In genomic region chr15:77671274-77672056, GRCh38 we compare ENCODE assay signal across 1 cellular context.
A peak's percentile ranks its signal among the peaks of the same experiment; 100 is the strongest.
TF ChIP-seq lines count a peak whose summit lies in the region.

No MANE protein-coding gene starts in this region.

TF ChIP-seq in HEK293, 187 proteins besides CTCF, POLR2A, EP300 and RAD21 (continued from another document):
- TF ChIP-seq, protein P1, sequence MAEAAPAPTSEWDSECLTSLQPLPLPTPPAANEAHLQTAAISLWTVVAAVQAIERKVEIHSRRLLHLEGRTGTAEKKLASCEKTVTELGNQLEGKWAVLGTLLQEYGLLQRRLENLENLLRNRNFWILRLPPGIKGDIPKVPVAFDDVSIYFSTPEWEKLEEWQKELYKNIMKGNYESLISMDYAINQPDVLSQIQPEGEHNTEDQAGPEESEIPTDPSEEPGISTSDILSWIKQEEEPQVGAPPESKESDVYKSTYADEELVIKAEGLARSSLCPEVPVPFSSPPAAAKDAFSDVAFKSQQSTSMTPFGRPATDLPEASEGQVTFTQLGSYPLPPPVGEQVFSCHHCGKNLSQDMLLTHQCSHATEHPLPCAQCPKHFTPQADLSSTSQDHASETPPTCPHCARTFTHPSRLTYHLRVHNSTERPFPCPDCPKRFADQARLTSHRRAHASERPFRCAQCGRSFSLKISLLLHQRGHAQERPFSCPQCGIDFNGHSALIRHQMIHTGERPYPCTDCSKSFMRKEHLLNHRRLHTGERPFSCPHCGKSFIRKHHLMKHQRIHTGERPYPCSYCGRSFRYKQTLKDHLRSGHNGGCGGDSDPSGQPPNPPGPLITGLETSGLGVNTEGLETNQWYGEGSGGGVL (tag by site-specific recombination; IDR thresholded peaks at IDR 0.05): peak; percentile 63
- peak; percentile 91 for TF ChIP-seq ZNF449 (tag by site-specific recombination; IDR thresholded peaks at IDR 0.05)
